Comparison of ENCODE assay signal across 25 cellular contexts in the genomic region with DNA sequence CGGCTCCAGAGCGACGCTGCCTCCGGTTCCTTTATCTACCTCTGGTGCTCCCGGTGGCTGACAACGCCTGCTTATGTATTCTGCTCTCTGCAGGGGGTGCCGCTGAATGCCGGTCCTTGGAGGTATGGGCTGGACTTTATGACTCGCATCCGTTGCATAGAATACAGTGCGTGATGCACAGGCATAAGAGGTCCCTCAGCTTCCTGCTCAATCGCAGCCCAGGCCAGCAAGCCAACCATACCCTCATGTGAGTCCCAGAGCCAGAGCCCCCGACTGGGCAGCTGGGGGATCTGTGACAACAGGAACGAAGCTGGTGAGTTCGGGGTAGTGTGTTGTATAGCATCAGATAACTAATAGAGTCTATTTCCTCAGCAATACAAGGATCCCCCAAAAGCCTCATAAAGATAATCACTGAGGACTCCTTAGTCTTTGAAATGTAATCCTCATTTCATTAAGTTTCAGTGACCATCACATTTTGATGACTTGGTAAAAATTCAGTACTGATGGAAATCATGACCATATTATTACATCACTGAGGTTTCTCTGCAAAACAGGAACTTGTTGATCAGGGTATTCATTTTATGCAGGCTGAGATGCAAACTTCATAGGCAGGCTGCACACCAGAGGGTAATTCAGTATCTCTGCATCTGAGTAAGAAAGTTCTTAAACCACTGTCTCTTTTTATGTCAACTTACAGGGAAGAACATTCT.
A peak's percentile ranks its signal among the peaks of the same experiment; 100 is the strongest.
DNase-seq lines count a peak whose midpoint lies in the region; ATAC-seq and TF ChIP-seq lines count a peak whose summit lies in the region.
"Had no signal": no experiment of that assay in that cellular context is flagged by ENCODE, and none has a peak within 500 bp of the region (broad histone marks: within the 10 kb centered on the region; RNA-seq: fewer than 3 reads in every experiment).

No MANE protein-coding gene starts in this region.

- H3K27ac Mint-ChIP-seq in chondrocyte (ENCODE audit: unreplicated experiment) (no peak overlapping the region), immature natural killer cell (no peak overlapping the region)
- H3K27ac Mint-ChIP-seq: activated CD8-positive, alpha-beta T cell treated with anti-CD3 and anti-CD28 coated beads, Interleukin-2, amount 10 ng/mL, durations not matched to agents 7 days and 5 days; activated naive CD8-positive, alpha-beta T cell treated with anti-CD3 and anti-CD28 coated beads, Interleukin-2, amount 10 ng/mL, durations not matched to agents 7 days and 5 days; activated T-helper 2 cell treated with anti-CD3 and anti-CD28 coated beads, Interferon-gamma antibody, Interleukin-2, Interleukin-4, amounts not matched to agents 10 μg/mL and 5 μg/mL and 100 μg/mL, durations not matched to agents 14 hours and 24 hours and 36 hours; dendritic cell treated with granulocyte-macrophage colony-stimulating factor and Interleukin-4, amounts not matched to agents 40 ng/mL and 50 ng/mL, for 4 days; memory B cell; stimulated activated effector memory CD8-positive, alpha-beta T cell treated with anti-CD3 and anti-CD28 coated beads, Interleukin-12 subunit alpha, Interleukin-12 subunit beta, amount 100 ng/mL, for 72 hours had no signal

- TF ChIP-seq CTCF in chondrocyte (IDR thresholded peaks at IDR 0.05) (peak; percentile 18), omental fat pad (IDR thresholded peaks at IDR 0.05) (no peak)

- H3K4me1 Mint-ChIP-seq in chondrocyte (ENCODE audit: low read depth), result no peaks in the 10 kb centered on the region
- H3K4me1 Mint-ChIP-seq in immature natural killer cell, result no peaks in the 10 kb centered on the region
- H3K4me1 Mint-ChIP-seq: activated naive CD8-positive, alpha-beta T cell treated with anti-CD3 and anti-CD28 coated beads, Interleukin-2, amount 10 ng/mL, durations not matched to agents 7 days and 5 days; stimulated activated effector memory CD8-positive, alpha-beta T cell treated with anti-CD3 and anti-CD28 coated beads, Interleukin-12 subunit alpha, Interleukin-12 subunit beta, amount 100 ng/mL, for 72 hours had no signal

- H3K4me3 Mint-ChIP-seq in chondrocyte (ENCODE audit: unreplicated experiment), result no peak overlapping the region
- H3K4me3 Mint-ChIP-seq in immature natural killer cell, result no peak overlapping the region
- H3K4me3 Mint-ChIP-seq: activated CD8-positive, alpha-beta T cell treated with anti-CD3 and anti-CD28 coated beads, Interleukin-2, amount 10 ng/mL, durations not matched to agents 7 days and 5 days; activated naive CD8-positive, alpha-beta T cell treated with anti-CD3 and anti-CD28 coated beads, Interleukin-2, amount 10 ng/mL, durations not matched to agents 7 days and 5 days; dendritic cell treated with granulocyte-macrophage colony-stimulating factor and Interleukin-4, amounts not matched to agents 40 ng/mL and 50 ng/mL, for 4 days; memory B cell; stimulated activated effector memory CD8-positive, alpha-beta T cell treated with anti-CD3 and anti-CD28 coated beads, Interleukin-12 subunit alpha, Interleukin-12 subunit beta, amount 100 ng/mL, for 72 hours had no signal

- H3K9me3 Mint-ChIP-seq in chondrocyte (ENCODE audit: low read depth) (peaks cover 16% of the 10 kb centered on the region), immature natural killer cell (peaks cover 3 to 8% (median 6%) of the 10 kb centered on the region in 6 donors)

- ATAC-seq in omental fat pad (ENCODE audit: low FRiP score) (no peak), esophagus mucosa (no peak)
- ATAC-seq: activated CD8-positive, alpha-beta T cell treated with anti-CD3 and anti-CD28 coated beads, Interleukin-2, amount 10 ng/mL, durations not matched to agents 7 days and 5 days; stimulated activated effector memory CD8-positive, alpha-beta T cell treated with anti-CD3 and anti-CD28 coated beads, Interleukin-12 subunit alpha, Interleukin-12 subunit beta, amount 100 ng/mL, for 72 hours had no signal

- DNase-seq in Daoy (ENCODE audit: low read depth), result peak; percentile 37
- peak; percentile 19 for DNase-seq in MV-4-11 (lab: John Stamatoyannopoulos, UW)
- DNase-seq in chondrocyte (ENCODE audit: low spot score), result peak; percentile 61
- DNase-seq in omental fat pad (ENCODE audit: low spot score), result peak; percentile 1
- no peak for DNase-seq in midbrain (lab: John Stamatoyannopoulos, UW)
- DNase-seq in NCI-H2107 treated with DMSO at 0.1 percent for 48 hours (lab: John Stamatoyannopoulos, UW; ENCODE audit: unreplicated experiment), result no peak
- DNase-seq in immature natural killer cell, result no peak
- DNase-seq: activated CD4-positive, CD25-positive, alpha-beta regulatory T cell treated with anti-CD3 and anti-CD28 coated beads, Interleukin-2, amount 50 U/mL, for 72 hours; activated CD8-positive, alpha-beta T cell treated with anti-CD3 and anti-CD28 coated beads, Interleukin-2, amount 10 ng/mL, durations not matched to agents 7 days and 5 days; activated naive CD8-positive, alpha-beta T cell treated with anti-CD3 and anti-CD28 coated beads, Interleukin-2, amount 10 ng/mL, durations not matched to agents 7 days and 5 days; caudate nucleus; COR-L47; DMS53; GDM1; NCI-H187; NCI-H774; occipital lobe; stimulated activated CD4-positive, alpha-beta T cell treated with anti-CD3 and anti-CD28 coated beads, Interleukin-4, amount 100 ng/mL, for 24 hours; substantia nigra; T-helper 2 cell had no signal

- H3K27me3 Mint-ChIP-seq in chondrocyte (ENCODE audit: low read depth), result no peaks in the 10 kb centered on the region
- H3K27me3 Mint-ChIP-seq in immature natural killer cell (ENCODE audit: low read depth in 3 of 3), result peaks cover 0 to 5% (median 0%) of the 10 kb centered on the region in 3 donors
- H3K27me3 Mint-ChIP-seq: activated naive CD8-positive, alpha-beta T cell treated with anti-CD3 and anti-CD28 coated beads, Interleukin-2, amount 10 ng/mL, durations not matched to agents 7 days and 5 days; dendritic cell treated with granulocyte-macrophage colony-stimulating factor and Interleukin-4, amounts not matched to agents 40 ng/mL and 50 ng/mL, for 4 days; memory B cell had no signal

- H3K36me3 Mint-ChIP-seq in chondrocyte (ENCODE audit: low read depth) (no peaks in the 10 kb centered on the region), immature natural killer cell (peaks cover 0 to 4% (median 4%) of the 10 kb centered on the region in 3 donors)
- H3K36me3 Mint-ChIP-seq: activated naive CD8-positive, alpha-beta T cell treated with anti-CD3 and anti-CD28 coated beads, Interleukin-2, amount 10 ng/mL, durations not matched to agents 7 days and 5 days; stimulated activated effector memory CD8-positive, alpha-beta T cell treated with anti-CD3 and anti-CD28 coated beads, Interleukin-12 subunit alpha, Interleukin-12 subunit beta, amount 100 ng/mL, for 72 hours had no signal

Comparison
In these comparisons a context has a peak if more than half of its experiments do, and no peak if none do; other contexts are left out.
1. DNase-seq: peak in Daoy (single experiment), MV-4-11 (single experiment), chondrocyte (single experiment) and omental fat pad (single experiment); none in midbrain (single experiment), NCI-H2107 treated with DMSO at 0.1 percent for 48 hours (single experiment) and immature natural killer cell (0 of 3).